In genomic region chr1:176206006-176206960, GRCh38 we compare ENCODE assay signal across 8 cellular contexts. TPM values are rescaled to one million over a fixed set of nuclear protein-coding genes. Genes with fewer than 3 reads are reported as not detected.
DNase-seq lines count a peak whose midpoint lies in the region; FAIRE-seq and TF ChIP-seq lines count a peak whose summit lies in the region.

No MANE protein-coding gene starts in this region.

- H3K23ac ChIP-seq in mesendoderm (ENCODE audit: low read length), result peak overlapping the region; percentile 80

- peak overlapping the region; percentile 99 for H3K56ac ChIP-seq in mesendoderm (ENCODE audit: low read length)

- no peak overlapping the region for H4K5ac ChIP-seq in mesendoderm (ENCODE audit: low read length)

- peak overlapping the region; percentile 88 for H3K9ac ChIP-seq in endocrine pancreas (ENCODE audit: control insufficient read depth, insufficient read depth, low read length)
- H3K9ac ChIP-seq in mesendoderm (ENCODE audit: low read length), result peak overlapping the region; percentile 94

- peak overlapping the region; percentile 96 for H3K27ac ChIP-seq in mesendoderm (ENCODE audit: low read depth, low read length)

- WGBS in mesendoderm (ENCODE audit: extremely low coverage, insufficient coverage, low lambda C conversion rate), result no CpG with 5 or more reads among the region's 58 CpGs

- peak; percentile 29; the same call in 1 of the 2 replicates for TF ChIP-seq POLR2A in H54 (IDR thresholded peaks at IDR 0.05; ENCODE audit: low read depth, low read length)

- peaks cover 39% of the 10 kb centered on the region for H3K79me2 ChIP-seq in mesendoderm (ENCODE audit: control insufficient read depth, insufficient read depth, low read length)

- H3K79me1 ChIP-seq in mesendoderm (ENCODE audit: low read length), result peaks cover 3% of the 10 kb centered on the region

- DNase-seq in NOMO-1 treated with DMSO at 0.1 percent for 48 hours (lab: John Stamatoyannopoulos, UW; ENCODE audit: unreplicated experiment) (peak; percentile 45), NOMO-1 treated with dmso at 0.1 percent for 144 hours (lab: John Stamatoyannopoulos, UW; ENCODE audit: unreplicated experiment) (no peak), H54 (ENCODE audit: insufficient read length, low spot score) (peak; percentile 22), Kasumi-1 (lab: John Stamatoyannopoulos, UW) (peak; percentile 44 to 51), mesendoderm (peak; percentile 88)
- DNase-seq in activated CD4-positive, CD25-positive, alpha-beta regulatory T cell (lab: John Stamatoyannopoulos, UW), result peak in 3 of 4 experiments; percentile 17 to 62 (median 39)
- DNase-seq in stimulated activated naive CD4-positive, alpha-beta T cell (lab: John Stamatoyannopoulos, UW), result peak in 5 of 6 experiments; percentile 32 to 89 (median 49)

- H3K4me3 ChIP-seq in endocrine pancreas (ENCODE audit: control insufficient read depth, insufficient read depth, low read length) (peak overlapping the region; percentile 87), mesendoderm (ENCODE audit: low read length) (peak overlapping the region; percentile 78)

- H3K36me3 ChIP-seq in endocrine pancreas (ENCODE audit: control insufficient read depth, insufficient read depth, low read length) (no peaks in the 10 kb centered on the region), mesendoderm (ENCODE audit: control insufficient read depth, insufficient read depth, low read length) (no peaks in the 10 kb centered on the region)

- H3K27me3 ChIP-seq in endocrine pancreas (ENCODE audit: control insufficient read depth, insufficient read depth, low read length), result no peaks in the 10 kb centered on the region
- no peaks in the 10 kb centered on the region for H3K27me3 ChIP-seq in mesendoderm (ENCODE audit: insufficient read depth, low read length, poor library complexity)

- no peak for FAIRE-seq in H54 (lab: Jason Lieb, UNC)

- no peak overlapping the region for H2AK5ac ChIP-seq in mesendoderm (ENCODE audit: low read length)

- H3K18ac ChIP-seq in mesendoderm (ENCODE audit: low read length), result peak overlapping the region; percentile 71

- H2BK15ac ChIP-seq in mesendoderm (replicated peaks; ENCODE audit: low read depth), result no peak overlapping the region

- H3K4ac ChIP-seq in mesendoderm (ENCODE audit: low read depth, low read length), result peak overlapping the region; percentile 73

- peaks cover 6% of the 10 kb centered on the region for H3K4me1 ChIP-seq in endocrine pancreas (ENCODE audit: control insufficient read depth, insufficient read depth, low read length)
- no peaks in the 10 kb centered on the region for H3K4me1 ChIP-seq in mesendoderm (ENCODE audit: control insufficient read depth, low read depth, low read length)

- no peak overlapping the region for H2BK120ac ChIP-seq in mesendoderm (ENCODE audit: low read depth, low read length)

- H3K9me3 ChIP-seq in endocrine pancreas (ENCODE audit: control insufficient read depth, low read length), result no peaks in the 10 kb centered on the region

- H2BK5ac ChIP-seq in mesendoderm (ENCODE audit: low read length), result peak overlapping the region; percentile 63

- peak overlapping the region; percentile 91 for H4K8ac ChIP-seq in mesendoderm (ENCODE audit: low read depth, low read length)

- peak overlapping the region; percentile 86 for H3K4me2 ChIP-seq in mesendoderm (ENCODE audit: low read length)

RNA-seq across cellular contexts. Expression of gene COP1, which starts 0.8 kb away (rescaled TPM):
- polyA plus RNA-seq in mesendoderm (2013, experiment 1 of 2), result 25.8 TPM
- polyA plus RNA-seq in mesendoderm (2013, experiment 2 of 2), result 24.7 TPM
